Comparison of ENCODE assay signal across 1 cellular context in the genomic region with DNA sequence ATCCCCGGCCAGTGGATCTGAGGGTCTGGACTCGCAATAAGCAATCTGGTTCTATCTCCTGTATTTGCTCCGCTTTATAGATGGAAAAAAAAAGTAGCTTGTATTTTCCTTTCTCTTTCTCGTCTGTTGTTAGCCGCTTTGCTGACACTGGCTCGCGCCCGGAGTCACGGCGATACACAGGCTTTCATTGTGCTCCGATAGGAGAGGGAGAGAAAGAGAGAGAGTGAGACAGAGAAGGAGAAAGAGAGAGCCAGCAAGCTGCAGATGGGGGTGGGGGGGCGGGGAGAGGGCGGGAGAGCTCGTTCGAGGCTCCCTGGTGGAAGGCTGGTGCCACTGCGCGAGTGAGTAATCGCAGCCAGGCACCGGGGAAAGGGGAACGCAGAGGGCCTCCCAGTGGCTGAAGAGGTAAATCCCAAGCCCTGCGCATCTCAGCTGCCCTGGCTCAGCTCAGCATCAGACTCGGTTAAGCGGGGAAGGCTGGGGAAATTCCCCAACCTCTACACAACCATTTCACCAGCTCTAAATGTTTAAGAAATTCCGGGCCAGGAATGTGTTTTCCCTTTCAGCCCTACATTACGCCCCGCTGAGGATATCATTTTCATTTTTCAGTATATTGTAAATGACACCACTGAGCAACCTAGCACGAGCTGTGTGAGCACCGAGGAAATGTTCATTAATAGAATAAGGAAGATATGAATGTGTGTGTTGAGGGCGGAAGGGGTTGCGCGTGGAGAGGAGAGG.
A peak's percentile ranks its signal among the peaks of the same experiment; 100 is the strongest.
TF ChIP-seq lines count a peak whose summit lies in the region.

Gene MAML2 (minus strand): TSS at position 225 of the 741 bp plus-strand sequence. CDS start 1,300 bp downstream, outside the sequence.

TF ChIP-seq in HepG2, 621 proteins besides CTCF, POLR2A, EP300 and RAD21 (continued from another document and continues in another):
- TF ChIP-seq, protein P1, sequence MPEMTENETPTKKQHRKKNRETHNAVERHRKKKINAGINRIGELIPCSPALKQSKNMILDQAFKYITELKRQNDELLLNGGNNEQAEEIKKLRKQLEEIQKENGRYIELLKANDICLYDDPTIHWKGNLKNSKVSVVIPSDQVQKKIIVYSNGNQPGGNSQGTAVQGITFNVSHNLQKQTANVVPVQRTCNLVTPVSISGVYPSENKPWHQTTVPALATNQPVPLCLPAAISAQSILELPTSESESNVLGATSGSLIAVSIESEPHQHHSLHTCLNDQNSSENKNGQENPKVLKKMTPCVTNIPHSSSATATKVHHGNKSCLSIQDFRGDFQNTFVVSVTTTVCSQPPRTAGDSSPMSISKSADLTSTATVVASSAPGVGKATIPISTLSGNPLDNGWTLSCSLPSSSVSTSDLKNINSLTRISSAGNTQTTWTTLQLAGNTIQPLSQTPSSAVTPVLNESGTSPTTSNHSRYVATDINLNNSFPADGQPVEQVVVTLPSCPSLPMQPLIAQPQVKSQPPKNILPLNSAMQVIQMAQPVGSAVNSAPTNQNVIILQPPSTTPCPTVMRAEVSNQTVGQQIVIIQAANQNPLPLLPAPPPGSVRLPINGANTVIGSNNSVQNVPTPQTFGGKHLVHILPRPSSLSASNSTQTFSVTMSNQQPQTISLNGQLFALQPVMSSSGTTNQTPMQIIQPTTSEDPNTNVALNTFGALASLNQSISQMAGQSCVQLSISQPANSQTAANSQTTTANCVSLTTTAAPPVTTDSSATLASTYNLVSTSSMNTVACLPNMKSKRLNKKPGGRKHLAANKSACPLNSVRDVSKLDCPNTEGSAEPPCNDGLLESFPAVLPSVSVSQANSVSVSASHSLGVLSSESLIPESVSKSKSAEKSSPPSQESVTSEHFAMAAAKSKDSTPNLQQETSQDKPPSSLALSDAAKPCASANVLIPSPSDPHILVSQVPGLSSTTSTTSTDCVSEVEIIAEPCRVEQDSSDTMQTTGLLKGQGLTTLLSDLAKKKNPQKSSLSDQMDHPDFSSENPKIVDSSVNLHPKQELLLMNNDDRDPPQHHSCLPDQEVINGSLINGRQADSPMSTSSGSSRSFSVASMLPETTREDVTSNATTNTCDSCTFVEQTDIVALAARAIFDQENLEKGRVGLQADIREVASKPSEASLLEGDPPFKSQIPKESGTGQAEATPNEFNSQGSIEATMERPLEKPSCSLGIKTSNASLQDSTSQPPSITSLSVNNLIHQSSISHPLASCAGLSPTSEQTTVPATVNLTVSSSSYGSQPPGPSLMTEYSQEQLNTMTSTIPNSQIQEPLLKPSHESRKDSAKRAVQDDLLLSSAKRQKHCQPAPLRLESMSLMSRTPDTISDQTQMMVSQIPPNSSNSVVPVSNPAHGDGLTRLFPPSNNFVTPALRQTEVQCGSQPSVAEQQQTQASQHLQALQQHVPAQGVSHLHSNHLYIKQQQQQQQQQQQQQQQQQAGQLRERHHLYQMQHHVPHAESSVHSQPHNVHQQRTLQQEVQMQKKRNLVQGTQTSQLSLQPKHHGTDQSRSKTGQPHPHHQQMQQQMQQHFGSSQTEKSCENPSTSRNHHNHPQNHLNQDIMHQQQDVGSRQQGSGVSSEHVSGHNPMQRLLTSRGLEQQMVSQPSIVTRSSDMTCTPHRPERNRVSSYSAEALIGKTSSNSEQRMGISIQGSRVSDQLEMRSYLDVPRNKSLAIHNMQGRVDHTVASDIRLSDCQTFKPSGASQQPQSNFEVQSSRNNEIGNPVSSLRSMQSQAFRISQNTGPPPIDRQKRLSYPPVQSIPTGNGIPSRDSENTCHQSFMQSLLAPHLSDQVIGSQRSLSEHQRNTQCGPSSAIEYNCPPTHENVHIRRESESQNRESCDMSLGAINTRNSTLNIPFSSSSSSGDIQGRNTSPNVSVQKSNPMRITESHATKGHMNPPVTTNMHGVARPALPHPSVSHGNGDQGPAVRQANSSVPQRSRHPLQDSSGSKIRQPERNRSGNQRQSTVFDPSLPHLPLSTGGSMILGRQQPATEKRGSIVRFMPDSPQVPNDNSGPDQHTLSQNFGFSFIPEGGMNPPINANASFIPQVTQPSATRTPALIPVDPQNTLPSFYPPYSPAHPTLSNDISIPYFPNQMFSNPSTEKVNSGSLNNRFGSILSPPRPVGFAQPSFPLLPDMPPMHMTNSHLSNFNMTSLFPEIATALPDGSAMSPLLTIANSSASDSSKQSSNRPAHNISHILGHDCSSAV (CRISPR knock-in tag; IDR thresholded peaks at IDR 0.05; ENCODE audit: borderline replicate concordance), result no peak
- TF ChIP-seq WIZ (CRISPR knock-in tag; IDR thresholded peaks at IDR 0.05) (no peak), AGO1 (IDR thresholded peaks at IDR 0.05; ENCODE audit: low read depth, low read length, poor library complexity, severe bottlenecking) (no peak), RXRB (CRISPR knock-in tag; IDR thresholded peaks at IDR 0.05; ENCODE audit: borderline replicate concordance) (peak; percentile 36; the same call in 1 of the 2 replicates), ZNF276 (CRISPR knock-in tag; IDR thresholded peaks at IDR 0.05; ENCODE audit: low read depth) (no peak), FOSL2 (CRISPR knock-in tag; IDR thresholded peaks at IDR 0.05) (peak; percentile 75), YY1 (IDR thresholded peaks at IDR 0.05; ENCODE audit: insufficient read depth, insufficient replicate concordance, low read depth, low read length) (peak; percentile 30), ZMYM2 (CRISPR knock-in tag; IDR thresholded peaks at IDR 0.05) (no peak), SP1 (IDR thresholded peaks at IDR 0.05) (no peak), SP1 (CRISPR knock-in tag; IDR thresholded peaks at IDR 0.05) (0 out of 2 replicates have a peak, but pooled peaks have one; percentile 28), HNRNPH1 (optimal IDR thresholded peaks at IDR 0.05; ENCODE audit: low read depth, low read length) (no peak), PHF5A (CRISPR knock-in tag; IDR thresholded peaks at IDR 0.05; ENCODE audit: low read depth, unreplicated experiment) (no peak), ZNF33B (CRISPR knock-in tag; IDR thresholded peaks at IDR 0.05) (no peak), SMC3 (IDR thresholded peaks at IDR 0.05; ENCODE audit: low read length) (peak; percentile 47; the same call in 1 of the 2 replicates), ZFP36L1 (CRISPR knock-in tag; IDR thresholded peaks at IDR 0.05) (no peak), ISX (CRISPR knock-in tag; conservative IDR thresholded peaks at IDR 0.05) (no peak), ZNF101 (CRISPR knock-in tag; IDR thresholded peaks at IDR 0.05; ENCODE audit: borderline replicate concordance, low read depth) (no peak), ZNF792 (CRISPR knock-in tag; IDR thresholded peaks at IDR 0.05) (no peak), PBX3 (CRISPR knock-in tag; IDR thresholded peaks at IDR 0.05; ENCODE audit: borderline replicate concordance) (no peak), ZNF556 (CRISPR knock-in tag; IDR thresholded peaks at IDR 0.05; ENCODE audit: borderline replicate concordance) (no peak)
- TF ChIP-seq, protein P2, sequence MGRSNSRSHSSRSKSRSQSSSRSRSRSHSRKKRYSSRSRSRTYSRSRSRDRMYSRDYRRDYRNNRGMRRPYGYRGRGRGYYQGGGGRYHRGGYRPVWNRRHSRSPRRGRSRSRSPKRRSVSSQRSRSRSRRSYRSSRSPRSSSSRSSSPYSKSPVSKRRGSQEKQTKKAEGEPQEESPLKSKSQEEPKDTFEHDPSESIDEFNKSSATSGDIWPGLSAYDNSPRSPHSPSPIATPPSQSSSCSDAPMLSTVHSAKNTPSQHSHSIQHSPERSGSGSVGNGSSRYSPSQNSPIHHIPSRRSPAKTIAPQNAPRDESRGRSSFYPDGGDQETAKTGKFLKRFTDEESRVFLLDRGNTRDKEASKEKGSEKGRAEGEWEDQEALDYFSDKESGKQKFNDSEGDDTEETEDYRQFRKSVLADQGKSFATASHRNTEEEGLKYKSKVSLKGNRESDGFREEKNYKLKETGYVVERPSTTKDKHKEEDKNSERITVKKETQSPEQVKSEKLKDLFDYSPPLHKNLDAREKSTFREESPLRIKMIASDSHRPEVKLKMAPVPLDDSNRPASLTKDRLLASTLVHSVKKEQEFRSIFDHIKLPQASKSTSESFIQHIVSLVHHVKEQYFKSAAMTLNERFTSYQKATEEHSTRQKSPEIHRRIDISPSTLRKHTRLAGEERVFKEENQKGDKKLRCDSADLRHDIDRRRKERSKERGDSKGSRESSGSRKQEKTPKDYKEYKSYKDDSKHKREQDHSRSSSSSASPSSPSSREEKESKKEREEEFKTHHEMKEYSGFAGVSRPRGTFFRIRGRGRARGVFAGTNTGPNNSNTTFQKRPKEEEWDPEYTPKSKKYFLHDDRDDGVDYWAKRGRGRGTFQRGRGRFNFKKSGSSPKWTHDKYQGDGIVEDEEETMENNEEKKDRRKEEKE (IDR thresholded peaks at IDR 0.05), result no peak
- TF ChIP-seq, protein P3, sequence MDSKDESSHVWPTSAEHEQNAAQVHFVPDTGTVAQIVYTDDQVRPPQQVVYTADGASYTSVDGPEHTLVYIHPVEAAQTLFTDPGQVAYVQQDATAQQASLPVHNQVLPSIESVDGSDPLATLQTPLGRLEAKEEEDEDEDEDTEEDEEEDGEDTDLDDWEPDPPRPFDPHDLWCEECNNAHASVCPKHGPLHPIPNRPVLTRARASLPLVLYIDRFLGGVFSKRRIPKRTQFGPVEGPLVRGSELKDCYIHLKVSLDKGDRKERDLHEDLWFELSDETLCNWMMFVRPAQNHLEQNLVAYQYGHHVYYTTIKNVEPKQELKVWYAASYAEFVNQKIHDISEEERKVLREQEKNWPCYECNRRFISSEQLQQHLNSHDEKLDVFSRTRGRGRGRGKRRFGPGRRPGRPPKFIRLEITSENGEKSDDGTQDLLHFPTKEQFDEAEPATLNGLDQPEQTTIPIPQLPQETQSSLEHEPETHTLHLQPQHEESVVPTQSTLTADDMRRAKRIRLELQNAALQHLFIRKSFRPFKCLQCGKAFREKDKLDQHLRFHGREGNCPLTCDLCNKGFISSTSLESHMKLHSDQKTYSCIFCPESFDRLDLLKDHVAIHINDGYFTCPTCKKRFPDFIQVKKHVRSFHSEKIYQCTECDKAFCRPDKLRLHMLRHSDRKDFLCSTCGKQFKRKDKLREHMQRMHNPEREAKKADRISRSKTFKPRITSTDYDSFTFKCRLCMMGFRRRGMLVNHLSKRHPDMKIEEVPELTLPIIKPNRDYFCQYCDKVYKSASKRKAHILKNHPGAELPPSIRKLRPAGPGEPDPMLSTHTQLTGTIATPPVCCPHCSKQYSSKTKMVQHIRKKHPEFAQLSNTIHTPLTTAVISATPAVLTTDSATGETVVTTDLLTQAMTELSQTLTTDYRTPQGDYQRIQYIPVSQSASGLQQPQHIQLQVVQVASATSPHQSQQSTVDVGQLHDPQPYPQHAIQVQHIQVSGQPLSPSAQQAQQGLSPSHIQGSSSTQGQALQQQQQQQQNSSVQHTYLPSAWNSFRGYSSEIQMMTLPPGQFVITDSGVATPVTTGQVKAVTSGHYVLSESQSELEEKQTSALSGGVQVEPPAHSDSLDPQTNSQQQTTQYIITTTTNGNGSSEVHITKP (CRISPR knock-in tag; IDR thresholded peaks at IDR 0.05; ENCODE audit: low read depth), result 0 out of 2 replicates have a peak, but pooled peaks have one; percentile 11
- TF ChIP-seq, protein P4, sequence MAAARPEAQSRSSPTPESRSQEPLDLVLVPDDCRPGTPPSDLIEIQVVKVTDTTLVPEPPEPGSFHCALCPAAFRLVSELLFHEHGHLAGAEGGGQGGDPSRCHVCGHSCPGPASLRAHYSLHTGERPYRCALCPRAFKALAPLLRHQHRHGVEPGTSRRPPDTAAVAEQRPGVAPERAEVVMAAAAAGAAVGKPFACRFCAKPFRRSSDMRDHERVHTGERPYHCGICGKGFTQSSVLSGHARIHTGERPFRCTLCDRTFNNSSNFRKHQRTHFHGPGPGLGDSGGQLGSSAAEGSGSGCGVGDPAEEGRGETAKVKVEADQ (CRISPR knock-in tag; IDR thresholded peaks at IDR 0.05; ENCODE audit: borderline replicate concordance), result no peak
- TF ChIP-seq, protein P5, sequence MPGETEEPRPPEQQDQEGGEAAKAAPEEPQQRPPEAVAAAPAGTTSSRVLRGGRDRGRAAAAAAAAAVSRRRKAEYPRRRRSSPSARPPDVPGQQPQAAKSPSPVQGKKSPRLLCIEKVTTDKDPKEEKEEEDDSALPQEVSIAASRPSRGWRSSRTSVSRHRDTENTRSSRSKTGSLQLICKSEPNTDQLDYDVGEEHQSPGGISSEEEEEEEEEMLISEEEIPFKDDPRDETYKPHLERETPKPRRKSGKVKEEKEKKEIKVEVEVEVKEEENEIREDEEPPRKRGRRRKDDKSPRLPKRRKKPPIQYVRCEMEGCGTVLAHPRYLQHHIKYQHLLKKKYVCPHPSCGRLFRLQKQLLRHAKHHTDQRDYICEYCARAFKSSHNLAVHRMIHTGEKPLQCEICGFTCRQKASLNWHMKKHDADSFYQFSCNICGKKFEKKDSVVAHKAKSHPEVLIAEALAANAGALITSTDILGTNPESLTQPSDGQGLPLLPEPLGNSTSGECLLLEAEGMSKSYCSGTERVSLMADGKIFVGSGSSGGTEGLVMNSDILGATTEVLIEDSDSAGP (CRISPR knock-in tag; IDR thresholded peaks at IDR 0.05; ENCODE audit: borderline replicate concordance), result no peak; the same call in 1 of the 2 replicates
- TF ChIP-seq, protein P6, sequence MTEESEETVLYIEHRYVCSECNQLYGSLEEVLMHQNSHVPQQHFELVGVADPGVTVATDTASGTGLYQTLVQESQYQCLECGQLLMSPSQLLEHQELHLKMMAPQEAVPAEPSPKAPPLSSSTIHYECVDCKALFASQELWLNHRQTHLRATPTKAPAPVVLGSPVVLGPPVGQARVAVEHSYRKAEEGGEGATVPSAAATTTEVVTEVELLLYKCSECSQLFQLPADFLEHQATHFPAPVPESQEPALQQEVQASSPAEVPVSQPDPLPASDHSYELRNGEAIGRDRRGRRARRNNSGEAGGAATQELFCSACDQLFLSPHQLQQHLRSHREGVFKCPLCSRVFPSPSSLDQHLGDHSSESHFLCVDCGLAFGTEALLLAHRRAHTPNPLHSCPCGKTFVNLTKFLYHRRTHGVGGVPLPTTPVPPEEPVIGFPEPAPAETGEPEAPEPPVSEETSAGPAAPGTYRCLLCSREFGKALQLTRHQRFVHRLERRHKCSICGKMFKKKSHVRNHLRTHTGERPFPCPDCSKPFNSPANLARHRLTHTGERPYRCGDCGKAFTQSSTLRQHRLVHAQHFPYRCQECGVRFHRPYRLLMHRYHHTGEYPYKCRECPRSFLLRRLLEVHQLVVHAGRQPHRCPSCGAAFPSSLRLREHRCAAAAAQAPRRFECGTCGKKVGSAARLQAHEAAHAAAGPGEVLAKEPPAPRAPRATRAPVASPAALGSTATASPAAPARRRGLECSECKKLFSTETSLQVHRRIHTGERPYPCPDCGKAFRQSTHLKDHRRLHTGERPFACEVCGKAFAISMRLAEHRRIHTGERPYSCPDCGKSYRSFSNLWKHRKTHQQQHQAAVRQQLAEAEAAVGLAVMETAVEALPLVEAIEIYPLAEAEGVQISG (CRISPR knock-in tag; IDR thresholded peaks at IDR 0.05), result no peak
